8 cellular contexts compared by ENCODE assay signal in the genomic region with DNA sequence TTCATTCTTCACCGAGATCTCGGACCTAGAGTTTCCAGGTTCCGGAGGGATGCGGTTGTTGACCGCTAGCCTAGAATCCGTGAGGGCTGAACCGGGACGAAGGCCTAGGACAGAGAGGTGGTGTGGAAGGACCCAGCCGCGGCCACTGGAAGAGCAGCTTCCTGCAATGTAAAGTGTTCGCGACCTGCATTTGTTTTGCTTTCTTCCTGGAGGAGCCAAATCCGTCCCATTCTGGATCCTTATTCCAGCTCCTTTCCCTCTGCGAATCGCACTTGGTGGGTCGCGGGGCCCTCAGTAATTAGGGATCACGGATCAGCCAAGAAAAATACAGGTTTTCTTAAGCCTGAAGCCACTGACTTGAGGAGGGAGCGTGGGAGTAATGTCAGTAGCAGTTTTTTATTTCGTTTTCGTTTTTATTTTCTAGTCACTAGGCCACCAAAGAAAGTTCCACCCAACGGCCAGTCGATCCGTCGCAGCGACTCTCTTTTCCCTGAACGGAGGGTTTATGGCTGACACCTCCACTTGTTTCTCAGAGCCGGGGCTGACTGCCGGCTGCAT. TPM values are rescaled to one million over a fixed set of nuclear protein-coding genes. Genes with fewer than 3 reads are reported as not detected.
DNase-seq lines count a peak whose midpoint lies in the region; ATAC-seq and TF ChIP-seq lines count a peak whose summit lies in the region.

No MANE protein-coding gene starts in this region.

- ATAC-seq in GM21381 (IDR thresholded peaks at IDR 0.05; ENCODE audit: unreplicated experiment) = peak; percentile 26
- peak; percentile 23 for ATAC-seq in HG03565 (IDR thresholded peaks at IDR 0.05; ENCODE audit: unreplicated experiment)
- no peak for ATAC-seq in naive thymus-derived CD4-positive, alpha-beta T cell

- no peaks in the 10 kb centered on the region for H3K36me3 ChIP-seq in brain microvascular endothelial cell (replicated peaks)
- H3K36me3 ChIP-seq in naive thymus-derived CD4-positive, alpha-beta T cell (ENCODE audit: control insufficient read depth in 2 of 3, insufficient read depth in 3 of 3, low read length in 3 of 3) = no peaks in the 10 kb centered on the region

- peaks cover 25 to 71% (median 56%) of the 10 kb centered on the region in 7 donors for H3K4me1 Mint-ChIP-seq in naive thymus-derived CD4-positive, alpha-beta T cell

- peaks cover 34 to 39% of the 10 kb centered on the region in 2 donors for H3K4me1 ChIP-seq in naive thymus-derived CD4-positive, alpha-beta T cell (ENCODE audit: control insufficient read depth in 2 of 2, insufficient read depth in 2 of 2, low read length in 2 of 2)

- no peaks in the 10 kb centered on the region for H3K9me3 ChIP-seq in naive thymus-derived CD4-positive, alpha-beta T cell (ENCODE audit: control insufficient read depth in 2 of 3, low read length in 3 of 3)

- intact Hi-C loops in naive thymus-derived CD4-positive, alpha-beta T cell (cut with micrococcal nuclease) = loop anchor here (1.0 to 5.0 kb wide), 8 partner anchors 40 to 611 kb away; a partner anchor contains a TSS

- H3K27ac Mint-ChIP-seq in naive thymus-derived CD4-positive, alpha-beta T cell = peak overlapping the region; percentile 97 to 100 (median 100)

- peaks cover 0 to 7% (median 0%) of the 10 kb centered on the region in 11 donors for H3K9me3 Mint-ChIP-seq in naive thymus-derived CD4-positive, alpha-beta T cell

- in situ Hi-C loops in brain microvascular endothelial cell (cut with HindIII; ENCODE audit: low pct_ligation_motif_present, low sequenced_read_pairs) = no loop called here

- H3K4me3 Mint-ChIP-seq in naive thymus-derived CD4-positive, alpha-beta T cell = peak overlapping the region; percentile 84 to 100 (median 98)

- POLR2A ChIA-PET in naive thymus-derived CD4-positive, alpha-beta T cell (lab: Charles Lee) = interaction anchor here (0.6 to 17.7 kb wide), 24 partner anchors 8 to 566 kb away, joined by 3 to 1009 read pairs (median 18); a partner anchor contains a TSS

- no peaks in the 10 kb centered on the region for H3K27me3 ChIP-seq in brain microvascular endothelial cell (replicated peaks)
- H3K27me3 ChIP-seq in naive thymus-derived CD4-positive, alpha-beta T cell (ENCODE audit: control insufficient read depth in 2 of 2, insufficient read depth in 2 of 2, low read length in 2 of 2) = no peaks in the 10 kb centered on the region

- H3K36me3 Mint-ChIP-seq in naive thymus-derived CD4-positive, alpha-beta T cell = peaks cover 0 to 26% (median 13%) of the 10 kb centered on the region in 5 donors

- H3K4me3 ChIP-seq in GM08714 (ENCODE audit: low read length) (peak overlapping the region; percentile 66), brain microvascular endothelial cell (ENCODE audit: low read depth, low read length) (peak overlapping the region; percentile 71)
- peak overlapping the region; percentile 84 for H3K4me3 ChIP-seq in naive thymus-derived CD4-positive, alpha-beta T cell (ENCODE audit: low read length)

- CTCF ChIA-PET in naive thymus-derived CD4-positive, alpha-beta T cell (lab: Charles Lee) = interaction anchor here (0.6 to 6.9 kb wide), 9 partner anchors 9 to 116 kb away, joined by 3 to 96 read pairs (median 7); no protein-coding TSS in a partner anchor

- DNase-seq in brain microvascular endothelial cell (no peak), GOT3 (lab: John Stamatoyannopoulos, UW) (no peak), NCI-H146 (lab: John Stamatoyannopoulos, UW) (no peak), SW480 (ENCODE audit: low spot score) (no peak)
- DNase-seq in naive thymus-derived CD4-positive, alpha-beta T cell = peak in 1 of 9 donors; percentile 10

- no peaks in the 10 kb centered on the region for H3K27me3 Mint-ChIP-seq in naive thymus-derived CD4-positive, alpha-beta T cell

- H3K27ac ChIP-seq in brain microvascular endothelial cell = peak overlapping the region; percentile 91
- H3K27ac ChIP-seq in naive thymus-derived CD4-positive, alpha-beta T cell (ENCODE audit: low read depth, low read length) = peak overlapping the region; percentile 89

- no peak for TF ChIP-seq CTCF in brain microvascular endothelial cell (IDR thresholded peaks at IDR 0.05; ENCODE audit: low read depth, low read length, missing control alignments)

RNA-seq across cellular contexts. Expression of a gene that starts 48.6 kb away (rescaled TPM):
- total RNA-seq in naive thymus-derived CD4-positive, alpha-beta T cell = 10 to 100 TPM; 13.2 to 61.4 (median 42.0) TPM
- 10 to 100 TPM; 55.7 to 70.2 TPM for polyA plus RNA-seq in naive thymus-derived CD4-positive, alpha-beta T cell
